In the genomic region with DNA sequence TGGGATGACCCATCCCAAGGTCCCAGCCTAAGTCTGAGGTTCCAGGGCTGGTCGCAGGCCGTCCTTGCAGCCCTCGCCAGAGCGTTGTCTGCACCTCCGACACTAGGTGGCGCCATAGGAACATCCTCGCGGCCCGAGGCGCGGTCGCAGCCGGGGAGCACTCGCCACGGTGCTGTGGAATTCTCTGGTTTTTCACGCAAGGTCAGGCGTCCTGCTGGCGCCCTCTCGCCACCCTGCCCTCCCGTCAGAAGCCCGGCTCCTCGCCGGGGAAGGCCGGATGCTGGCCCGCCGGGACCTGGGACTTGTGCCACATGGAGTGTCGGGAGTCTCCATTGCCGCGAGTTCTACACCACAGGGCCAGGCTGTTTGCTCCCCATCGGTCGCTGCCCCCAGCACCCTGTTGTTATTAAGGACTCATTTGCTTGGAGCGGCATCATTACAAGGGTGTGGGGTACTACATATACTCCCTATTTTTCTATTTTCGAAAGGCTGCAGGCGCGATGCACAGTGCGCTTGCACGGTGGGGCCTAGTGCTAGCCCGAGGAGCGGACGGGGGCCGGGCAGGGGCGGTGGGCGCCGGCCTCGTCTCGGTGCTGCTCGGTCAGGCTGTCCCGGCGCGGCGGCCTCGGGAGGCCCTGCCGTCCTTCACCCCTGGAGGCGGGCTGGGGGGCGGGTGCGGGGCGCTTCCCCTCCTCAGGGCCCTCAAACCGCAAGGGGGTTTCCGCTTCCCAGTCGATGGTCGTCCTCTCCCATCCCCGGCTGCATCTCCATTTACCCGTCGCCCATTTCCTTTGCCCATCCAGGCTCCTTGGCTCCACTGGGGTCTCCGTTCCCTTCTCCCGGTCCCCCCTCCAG, we compare ENCODE assay signal across 8 cellular contexts.
A peak's percentile ranks its signal among the peaks of the same experiment; 100 is the strongest.
DNase-seq lines count a peak whose midpoint lies in the region; ATAC-seq and TF ChIP-seq lines count a peak whose summit lies in the region.

No MANE protein-coding gene starts in this region.

- H3K27ac Mint-ChIP-seq in GM23338, result no peak overlapping the region
- no peak overlapping the region for H3K27ac Mint-ChIP-seq in activated naive CD8-positive, alpha-beta T cell treated with anti-CD3 and anti-CD28 coated beads for 36 hours

- peak; percentile 91 for ATAC-seq in GM23338

- intact Hi-C loops in transverse colon (cut with DNase I; ENCODE audit: low total_unique reads), result no loop called here

- TF ChIP-seq CTCF in GM23338 (conservative IDR thresholded peaks at IDR 0.05; ENCODE audit: low read depth in 2 of 2) (peak; percentile 79 to 97), cardiac muscle cell (IDR thresholded peaks at IDR 0.05; ENCODE audit: low read depth, low read length) (peak; percentile 90), transverse colon (IDR thresholded peaks at IDR 0.05) (peak; percentile 82 to 94 (median 88))

- peak overlapping the region; percentile 96 for H3K4me2 ChIP-seq in GM23338

- peaks cover 14% of the 10 kb centered on the region for H3K27me3 Mint-ChIP-seq in GM23338 (ENCODE audit: insufficient read depth, low read depth, poor library complexity)
- peaks cover 54% of the 10 kb centered on the region for H3K27me3 Mint-ChIP-seq in activated naive CD8-positive, alpha-beta T cell treated with anti-CD3 and anti-CD28 coated beads for 36 hours

- no peaks in the 10 kb centered on the region for H3K9me3 Mint-ChIP-seq in GM23338
- no peaks in the 10 kb centered on the region for H3K9me3 Mint-ChIP-seq in activated naive CD8-positive, alpha-beta T cell treated with anti-CD3 and anti-CD28 coated beads for 36 hours

- no peak for TF ChIP-seq POLR2A in transverse colon (IDR thresholded peaks at IDR 0.05)

- no peak for TF ChIP-seq EP300 in transverse colon (IDR thresholded peaks at IDR 0.05; ENCODE audit: low read depth)

- no peaks in the 10 kb centered on the region for H3K36me3 ChIP-seq in GM23338 (ENCODE audit: insufficient read depth)
- H3K36me3 ChIP-seq in cardiac muscle cell, result no peaks in the 10 kb centered on the region
- H3K36me3 ChIP-seq in transverse colon, result no peaks in the 10 kb centered on the region

- H3K27me3 ChIP-seq in GM23338 (ENCODE audit: insufficient read depth) (peaks cover 19% of the 10 kb centered on the region), cardiac muscle cell (no peaks in the 10 kb centered on the region), transverse colon (no peaks in the 10 kb centered on the region)

- no peak overlapping the region for H3K27ac ChIP-seq in GM23338 (ENCODE audit: low read depth)
- H3K27ac ChIP-seq in cardiac muscle cell, result no peak overlapping the region
- peak overlapping the region; percentile 4 to 40 (median 22) for H3K27ac ChIP-seq in transverse colon

- H3K4me3 ChIP-seq in GM23338, result peak overlapping the region; percentile 84
- peak overlapping the region; percentile 11 for H3K4me3 ChIP-seq in cardiac muscle cell
- H3K4me3 ChIP-seq in transverse colon, result peak overlapping the region; percentile 20 to 51 (median 33)

- H3K4me3 Mint-ChIP-seq in GM23338, result peak overlapping the region; percentile 71
- H3K4me3 Mint-ChIP-seq in activated naive CD8-positive, alpha-beta T cell treated with anti-CD3 and anti-CD28 coated beads for 36 hours, result peak overlapping the region; percentile 71

- peaks cover 9% of the 10 kb centered on the region; the same call in 2 of the 3 replicates for H3K4me1 Mint-ChIP-seq in GM23338
- peaks cover 9% of the 10 kb centered on the region for H3K4me1 Mint-ChIP-seq in activated naive CD8-positive, alpha-beta T cell treated with anti-CD3 and anti-CD28 coated beads for 36 hours

- DNase-seq in GM04503 (ENCODE audit: low read depth) (peak; percentile 25), GM23338 (ENCODE audit: low spot score) (peak; percentile 86), Kasumi-1 (lab: John Stamatoyannopoulos, UW) (peak; percentile 70 to 74), SKM-1 treated with dmso at 0.1 percent for 144 hours (lab: John Stamatoyannopoulos, UW; ENCODE audit: unreplicated experiment) (peak; percentile 67), cardiac muscle cell (ENCODE audit: low read depth in 1 of 2, low spot score in 1 of 2) (peak; percentile 86 to 90), pons (ENCODE audit: low spot score) (peak; percentile 79), transverse colon (peak; percentile 79)
- peak; percentile 71 for DNase-seq in activated naive CD8-positive, alpha-beta T cell treated with anti-CD3 and anti-CD28 coated beads for 36 hours

- H3K4me1 ChIP-seq in GM23338 (ENCODE audit: insufficient read depth), result peaks cover 17% of the 10 kb centered on the region
- H3K4me1 ChIP-seq in cardiac muscle cell (ENCODE audit: low read depth), result no peaks in the 10 kb centered on the region
- peaks cover 0 to 7% (median 0%) of the 10 kb centered on the region in 4 donors for H3K4me1 ChIP-seq in transverse colon

- 35 to 50% methylated on average over 2 to 57 of the region's 66 CpGs for WGBS in transverse colon (ENCODE audit: low coverage in 1 of 2), 2 donors

- no peaks in the 10 kb centered on the region for H3K36me3 Mint-ChIP-seq in GM23338 (ENCODE audit: low read depth)
- no peaks in the 10 kb centered on the region for H3K36me3 Mint-ChIP-seq in activated naive CD8-positive, alpha-beta T cell treated with anti-CD3 and anti-CD28 coated beads for 36 hours

- no peaks in the 10 kb centered on the region for H3F3A ChIP-seq in GM23338 (replicated peaks; ENCODE audit: low read depth)

- in situ Hi-C loops in transverse colon (cut with MboI; ENCODE audit: low pct_ligation_motif_present in 1 of 4, low pct_unique_long_range_greater_than_20kb in 1 of 4, low sequenced_read_pairs in 3 of 4), result loop anchor here in 3 of 4 donors (25.0 kb wide), 1 partner anchor 830 kb away; no protein-coding TSS in a partner anchor

- H3K9me2 ChIP-seq in GM23338 (ENCODE audit: insufficient read depth), result no peaks in the 10 kb centered on the region

- H3K9me3 ChIP-seq in cardiac muscle cell (ENCODE audit: low read depth) (no peaks in the 10 kb centered on the region), transverse colon (no peaks in the 10 kb centered on the region)

- no peaks in the 10 kb centered on the region for H4K20me1 ChIP-seq in GM23338 (replicated peaks; ENCODE audit: insufficient read depth)

- H3K79me2 ChIP-seq in GM23338 (replicated peaks; ENCODE audit: insufficient read depth), result no peaks in the 10 kb centered on the region

- H2AFZ ChIP-seq in GM23338, result peak overlapping the region; percentile 99

TF ChIP-seq in GM23338, 12 proteins besides CTCF, POLR2A, EP300 and RAD21 (continues in another document):
- no peak for TF ChIP-seq NANOG (IDR thresholded peaks at IDR 0.05; ENCODE audit: borderline replicate concordance)
- TF ChIP-seq POLR2AphosphoS5 (IDR thresholded peaks at IDR 0.05; ENCODE audit: low read depth), result no peak
- TF ChIP-seq STAT1 (IDR thresholded peaks at IDR 0.05; ENCODE audit: unreplicated experiment), result no peak
- TF ChIP-seq EZH2 (IDR thresholded peaks at IDR 0.05; ENCODE audit: low read depth, unreplicated experiment), result no peak

Comparison
In these comparisons a context has a peak if more than half of its experiments do, and no peak if none do; other contexts are left out.
1. DNase-seq: peak in every context shown above with its lines; median percentile 88 in cardiac muscle cell; 86 in GM23338; 79 in pons; 79 in transverse colon; 72 in Kasumi-1; 71 in activated naive CD8-positive, alpha-beta T cell treated with anti-CD3 and anti-CD28 coated beads for 36 hours; 67 in SKM-1 treated with dmso at 0.1 percent for 144 hours; 25 in GM04503.
2. H3K27ac ChIP-seq: peak in transverse colon (4 of 4); none in GM23338 (single experiment) and cardiac muscle cell (single experiment).
3. H3K4me3 ChIP-seq: peak in every context shown above with its lines; median percentile 84 in GM23338; 33 in transverse colon; 11 in cardiac muscle cell.
4. Peak in every context shown above with its lines, with median percentiles within 50 percentile points of each other: CTCF ChIP-seq.